13 cellular contexts compared by ENCODE assay signal in genomic region chr10:5622586-5622985, GRCh38. TPM values are rescaled to one million over a fixed set of nuclear protein-coding genes. Genes with fewer than 3 reads are reported as not detected.
DNase-seq lines count a peak whose midpoint lies in the region; ATAC-seq, FAIRE-seq and TF ChIP-seq lines count a peak whose summit lies in the region.
"Had no signal": no experiment of that assay in that cellular context is flagged by ENCODE, and none has a peak within 500 bp of the region (broad histone marks: within the 10 kb centered on the region; RNA-seq: fewer than 3 reads in every experiment).

No MANE protein-coding gene starts in this region.

- no peaks in the 10 kb centered on the region for H4K20me1 ChIP-seq in MM.1S (ENCODE audit: insufficient read depth, low read length)

- no peaks in the 10 kb centered on the region for H3K36me3 ChIP-seq in CD4-positive, CD25-positive, alpha-beta regulatory T cell (ENCODE audit: control insufficient read depth, insufficient read depth, low read length)
- H3K36me3 ChIP-seq in MM.1S (replicated peaks; ENCODE audit: insufficient read depth, low read length) (no peaks in the 10 kb centered on the region), colonic mucosa (no peaks in the 10 kb centered on the region), parathyroid adenoma (ENCODE audit: control insufficient read depth, insufficient read depth, low read length) (no peaks in the 10 kb centered on the region)

- no peaks in the 10 kb centered on the region for H3K9me3 ChIP-seq in CD4-positive, CD25-positive, alpha-beta regulatory T cell (ENCODE audit: control insufficient read depth in 2 of 2, low read length in 2 of 2)
- H3K9me3 ChIP-seq in MM.1S (replicated peaks; ENCODE audit: insufficient read depth, low read length), result no peaks in the 10 kb centered on the region
- H3K9me3 ChIP-seq in colonic mucosa, result no peaks in the 10 kb centered on the region
- H3K9me3 ChIP-seq in parathyroid adenoma (ENCODE audit: control insufficient read depth, low read length), result no peaks in the 10 kb centered on the region

- H3K9me3 Mint-ChIP-seq in CD4-positive, CD25-positive, alpha-beta regulatory T cell, result no peaks in the 10 kb centered on the region
- H3K9me3 Mint-ChIP-seq: activated naive CD4-positive, alpha-beta T cell treated with anti-CD3 and anti-CD28 coated beads, Interleukin-2, amount 50 U/mL, for 24 hours; CD4-positive, alpha-beta memory T cell had no signal

- peaks cover 6% of the 10 kb centered on the region for H3K4me1 ChIP-seq in CD4-positive, CD25-positive, alpha-beta regulatory T cell (ENCODE audit: control insufficient read depth, insufficient read depth, low read length, poor library complexity, severe bottlenecking)
- H3K4me1 ChIP-seq in MM.1S (ENCODE audit: low read length) (peaks cover 4% of the 10 kb centered on the region; the same call in 1 of the 2 replicates), colonic mucosa (no peaks in the 10 kb centered on the region), parathyroid adenoma (peaks cover 2% of the 10 kb centered on the region)

- peaks cover 2% of the 10 kb centered on the region for H3K27me3 Mint-ChIP-seq in CD4-positive, CD25-positive, alpha-beta regulatory T cell
- H3K27me3 Mint-ChIP-seq: activated naive CD4-positive, alpha-beta T cell treated with anti-CD3 and anti-CD28 coated beads, Interleukin-2, amount 50 U/mL, for 24 hours; CD4-positive, alpha-beta memory T cell had no signal

- ATAC-seq in CD4-positive, CD25-positive, alpha-beta regulatory T cell (ENCODE audit: low read depth in 2 of 2), result no peak

- TF ChIP-seq CTCF in MM.1S (IDR thresholded peaks at IDR 0.05; ENCODE audit: low read length), result no peak
- TF ChIP-seq CTCF in colonic mucosa (IDR thresholded peaks at IDR 0.05), result no peak
- no peak for TF ChIP-seq CTCF in parathyroid adenoma (IDR thresholded peaks at IDR 0.05)

- H3K27ac ChIP-seq in CD4-positive, CD25-positive, alpha-beta regulatory T cell (ENCODE audit: insufficient read depth, low read length, poor library complexity, severe bottlenecking), result no peak overlapping the region
- H3K27ac ChIP-seq in MM.1S (ENCODE audit: low read length) (no peak overlapping the region), colonic mucosa (peak overlapping the region; percentile 27), parathyroid adenoma (no peak overlapping the region)
- H3K27ac ChIP-seq: SK-N-MC had no signal

- no peaks in the 10 kb centered on the region for H3K36me3 Mint-ChIP-seq in CD4-positive, CD25-positive, alpha-beta regulatory T cell
- H3K36me3 Mint-ChIP-seq: activated naive CD4-positive, alpha-beta T cell treated with anti-CD3 and anti-CD28 coated beads, Interleukin-2, amount 50 U/mL, for 24 hours; CD4-positive, alpha-beta memory T cell had no signal

- H3K9ac ChIP-seq in MM.1S (ENCODE audit: low read length), result no peak overlapping the region
- H3K9ac ChIP-seq in colonic mucosa (ENCODE audit: low read depth in 2 of 2, low read length in 2 of 2), result peak overlapping the region in 1 of 2 donors; percentile 68
- no peak overlapping the region for H3K9ac ChIP-seq in parathyroid adenoma

- FAIRE-seq in urothelium cell line (lab: Jason Lieb, UNC), result no peak
- FAIRE-seq: kidney had no signal

- no peak overlapping the region for H3K4me2 ChIP-seq in MM.1S (ENCODE audit: low read depth, low read length)
- H3K4me2 ChIP-seq in parathyroid adenoma (ENCODE audit: low read length), result no peak overlapping the region

- H3K4me3 Mint-ChIP-seq in CD4-positive, CD25-positive, alpha-beta regulatory T cell, result no peak overlapping the region
- H3K4me3 Mint-ChIP-seq: activated naive CD4-positive, alpha-beta T cell treated with anti-CD3 and anti-CD28 coated beads, Interleukin-2, amount 50 U/mL, for 24 hours; CD4-positive, alpha-beta memory T cell had no signal

- H3K9me2 ChIP-seq in MM.1S (replicated peaks; ENCODE audit: insufficient read depth, low read length), result no peaks in the 10 kb centered on the region

- no peaks in the 10 kb centered on the region for H3F3A ChIP-seq in MM.1S (ENCODE audit: insufficient read depth, low read length)

- 0 out of 2 replicates have a peak overlapping the region, but pooled peaks have one; percentile 47 for H2AFZ ChIP-seq in MM.1S (ENCODE audit: low read length)
- peak overlapping the region; percentile 98 for H2AFZ ChIP-seq in parathyroid adenoma

- no peak for DNase-seq in CD4-positive, CD25-positive, alpha-beta regulatory T cell
- DNase-seq in MM.1S (no peak), colonic mucosa (no peak), urothelium cell line (ENCODE audit: low spot score) (no peak), NAMALWA (ENCODE audit: low spot score) (no peak), NCI-H2171 treated with DMSO at 0.1 percent for 48 hours (lab: John Stamatoyannopoulos, UW) (no peak), NCI-H2029 treated with DMSO at 0.1 percent for 48 hours (lab: John Stamatoyannopoulos, UW) (no peak)

- H3K4me1 Mint-ChIP-seq in CD4-positive, CD25-positive, alpha-beta regulatory T cell, result peaks cover 0 to 6% (median 0%) of the 10 kb centered on the region in 4 donors
- H3K4me1 Mint-ChIP-seq: activated naive CD4-positive, alpha-beta T cell treated with anti-CD3 and anti-CD28 coated beads, Interleukin-2, amount 50 U/mL, for 24 hours had no signal

- H3K79me2 ChIP-seq in MM.1S (ENCODE audit: low read length), result no peaks in the 10 kb centered on the region
- H3K79me2 ChIP-seq in parathyroid adenoma, result no peaks in the 10 kb centered on the region

- peak overlapping the region in 2 of 3 donors; percentile 13 to 56 for H3K27ac Mint-ChIP-seq in CD4-positive, CD25-positive, alpha-beta regulatory T cell
- H3K27ac Mint-ChIP-seq: activated naive CD4-positive, alpha-beta T cell treated with anti-CD3 and anti-CD28 coated beads, Interleukin-2, amount 50 U/mL, for 24 hours had no signal

- H3K27me3 ChIP-seq in CD4-positive, CD25-positive, alpha-beta regulatory T cell (ENCODE audit: control insufficient read depth, insufficient read depth, low read length), result no peaks in the 10 kb centered on the region
- no peaks in the 10 kb centered on the region for H3K27me3 ChIP-seq in MM.1S (replicated peaks; ENCODE audit: insufficient read depth, low read length)
- H3K27me3 ChIP-seq in colonic mucosa, result no peaks in the 10 kb centered on the region
- no peaks in the 10 kb centered on the region for H3K27me3 ChIP-seq in parathyroid adenoma (ENCODE audit: control insufficient read depth, insufficient read depth, low read length)

- intact Hi-C loops in colonic mucosa (cut with DNase I), result no loop called here

- no peak overlapping the region for H3K4me3 ChIP-seq in CD4-positive, CD25-positive, alpha-beta regulatory T cell (ENCODE audit: low read depth, low read length)
- H3K4me3 ChIP-seq in MM.1S (ENCODE audit: low read length) (no peak overlapping the region), colonic mucosa (no peak overlapping the region), parathyroid adenoma (ENCODE audit: low read depth, low read length) (no peak overlapping the region)
- H3K4me3 ChIP-seq: lung, SK-N-MC had no signal

RNA-seq across cellular contexts. Expression of gene ASB13, which starts 43.8 kb away (rescaled TPM):
- total RNA-seq in CD4-positive, CD25-positive, alpha-beta regulatory T cell, result 2.9 TPM
- polyA plus RNA-seq in CD4-positive, CD25-positive, alpha-beta regulatory T cell, result 10 to 100 TPM in 3 of 4 donors, 1 to 10 TPM in 1; 4.4 to 16.0 (median 14.2) TPM
- 10 to 100 TPM; 36.1 to 36.2 TPM for total RNA-seq in colonic mucosa
